ENCODE assay signal across 1 cellular context in the genomic region with DNA sequence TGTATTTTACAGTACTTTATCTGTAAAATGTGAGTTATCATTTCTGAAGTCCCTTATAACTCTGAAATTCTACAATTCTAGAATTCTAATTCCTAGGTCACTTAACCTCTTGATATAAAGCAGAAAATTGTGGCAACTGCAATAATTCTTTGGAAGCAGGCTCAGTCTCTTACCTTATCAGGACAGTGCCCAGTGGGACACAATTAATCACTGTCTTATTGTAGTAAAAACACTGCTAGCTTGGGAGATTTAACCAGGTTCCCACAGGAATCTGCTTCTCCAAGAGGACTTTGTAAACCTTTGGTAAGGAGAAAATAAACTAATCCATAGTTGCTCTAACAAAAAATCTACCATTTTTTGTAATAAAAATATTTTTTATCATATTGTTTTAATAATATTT.
A peak's percentile ranks its signal among the peaks of the same experiment; 100 is the strongest.
TF ChIP-seq lines count a peak whose summit lies in the region.

No MANE protein-coding gene starts in this region.

TF ChIP-seq in K562, 482 proteins besides CTCF, POLR2A, EP300 and RAD21:
- TF ChIP-seq MEIS2 (IDR thresholded peaks at IDR 0.05; ENCODE audit: partially characterized antibody) (peak; percentile 82), NBN (IDR thresholded peaks at IDR 0.05; ENCODE audit: low read depth) (no peak), ZNF232 (CRISPR knock-in tag; IDR thresholded peaks at IDR 0.05) (no peak), TFAM (CRISPR knock-in tag; conservative IDR thresholded peaks at IDR 0.05) (no peak), MAFK (IDR thresholded peaks at IDR 0.05; ENCODE audit: low read length) (no peak), ZBTB17 (CRISPR knock-in tag; IDR thresholded peaks at IDR 0.05) (no peak), SMAD1 (IDR thresholded peaks at IDR 0.05; ENCODE audit: low read depth, low read length, partially characterized antibody) (no peak)
- TF ChIP-seq, protein P1, sequence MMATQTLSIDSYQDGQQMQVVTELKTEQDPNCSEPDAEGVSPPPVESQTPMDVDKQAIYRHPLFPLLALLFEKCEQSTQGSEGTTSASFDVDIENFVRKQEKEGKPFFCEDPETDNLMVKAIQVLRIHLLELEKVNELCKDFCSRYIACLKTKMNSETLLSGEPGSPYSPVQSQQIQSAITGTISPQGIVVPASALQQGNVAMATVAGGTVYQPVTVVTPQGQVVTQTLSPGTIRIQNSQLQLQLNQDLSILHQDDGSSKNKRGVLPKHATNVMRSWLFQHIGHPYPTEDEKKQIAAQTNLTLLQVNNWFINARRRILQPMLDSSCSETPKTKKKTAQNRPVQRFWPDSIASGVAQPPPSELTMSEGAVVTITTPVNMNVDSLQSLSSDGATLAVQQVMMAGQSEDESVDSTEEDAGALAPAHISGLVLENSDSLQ (IDR thresholded peaks at IDR 0.05): peak; percentile 61
- TF ChIP-seq, protein P2, sequence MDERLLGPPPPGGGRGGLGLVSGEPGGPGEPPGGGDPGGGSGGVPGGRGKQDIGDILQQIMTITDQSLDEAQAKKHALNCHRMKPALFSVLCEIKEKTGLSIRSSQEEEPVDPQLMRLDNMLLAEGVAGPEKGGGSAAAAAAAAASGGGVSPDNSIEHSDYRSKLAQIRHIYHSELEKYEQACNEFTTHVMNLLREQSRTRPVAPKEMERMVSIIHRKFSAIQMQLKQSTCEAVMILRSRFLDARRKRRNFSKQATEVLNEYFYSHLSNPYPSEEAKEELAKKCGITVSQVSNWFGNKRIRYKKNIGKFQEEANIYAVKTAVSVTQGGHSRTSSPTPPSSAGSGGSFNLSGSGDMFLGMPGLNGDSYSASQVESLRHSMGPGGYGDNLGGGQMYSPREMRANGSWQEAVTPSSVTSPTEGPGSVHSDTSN (CRISPR knock-in tag; IDR thresholded peaks at IDR 0.05; ENCODE audit: low read depth): no peak
- TF ChIP-seq, protein P2 (tag; conservative IDR thresholded peaks at IDR 0.05; ENCODE audit: low read depth): peak; percentile 77
